Comparison of ENCODE assay signal across 27 cellular contexts in the genomic region with DNA sequence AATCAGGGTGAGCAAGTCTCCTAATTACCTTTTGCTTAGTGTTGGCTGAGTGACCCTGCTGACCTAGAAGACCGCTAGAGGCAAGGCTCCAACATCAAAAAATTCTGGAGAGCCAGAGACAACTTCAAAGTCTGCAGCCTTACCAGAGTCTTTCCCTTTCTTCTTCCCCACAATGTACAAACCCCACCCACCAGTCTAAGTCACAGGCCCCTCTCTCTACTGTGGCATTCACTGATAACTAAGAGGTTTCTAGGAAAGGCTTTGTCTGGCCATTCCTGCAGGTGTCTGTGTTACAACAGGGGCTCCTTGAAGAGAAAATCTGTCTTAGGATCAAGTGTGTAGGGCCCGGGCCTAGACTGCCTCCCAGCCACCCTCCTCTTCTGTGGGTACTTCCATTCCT.
"Had no signal": no experiment of that assay in that cellular context is flagged by ENCODE, and none has a peak within 500 bp of the region (broad histone marks: within the 10 kb centered on the region; RNA-seq: fewer than 3 reads in every experiment).

No MANE protein-coding gene starts in this region.

- ATAC-seq: activated CD8-positive, alpha-beta T cell treated with anti-CD3 and anti-CD28 coated beads for 36 hours; activated T-cell treated with anti-CD3 and anti-CD28 coated beads, Interleukin-2, amount 50 U/mL, for 4 hours; activated T-helper 17 cell treated with anti-CD3 and anti-CD28 coated beads, Interleukin-2, amount 50 U/mL, for 72 hours; esophagus mucosa; WTC11 had no signal

- DNase-seq: activated CD4-positive, alpha-beta T cell treated with anti-CD3 and anti-CD28 coated beads for 1 hour; activated CD4-positive, alpha-beta T cell treated with anti-CD3 and anti-CD28 coated beads for 48 hours; activated CD4-positive, alpha-beta T cell treated with anti-CD3 and anti-CD28 coated beads, Interleukin-2, amount 50 U/mL, for 1 hour; activated CD4-positive, alpha-beta T cell treated with anti-CD3 and anti-CD28 coated beads, Interleukin-2, amount 50 U/mL, for 48 hours; activated CD8-positive, alpha-beta memory T cell treated with anti-CD3 and anti-CD28 coated beads for 24 hours; activated CD8-positive, alpha-beta T cell treated with anti-CD3 and anti-CD28 coated beads for 36 hours; activated effector memory CD4-positive, alpha-beta T cell treated with Interleukin-2 at 50 U/mL for 16 hours; activated gamma-delta T cell treated with Interleukin-2 at 50 U/mL for 16 hours; activated naive CD4-positive, alpha-beta T cell treated with anti-CD3 and anti-CD28 coated beads, Interleukin-2, amount 50 U/mL, for 16 hours; activated naive CD4-positive, alpha-beta T cell treated with Interleukin-2 at 50 U/mL for 16 hours; activated T-cell treated with anti-CD3 and anti-CD28 coated beads, Interleukin-2, amount 50 U/mL, for 4 hours; amniotic stem cell; anterior cingulate cortex; brain microvascular endothelial cell; dorsolateral prefrontal cortex; effector memory CD4-positive, alpha-beta T cell; endodermal cell; head of caudate nucleus; T-helper 2 cell had no signal

- H3K27me3 ChIP-seq: brain microvascular endothelial cell, dorsolateral prefrontal cortex had no signal

- H3K4me1 Mint-ChIP-seq: activated T-helper 17 cell treated with anti-CD3 and anti-CD28 coated beads, Interleukin-2, amount 50 U/mL, for 72 hours; central memory CD8-positive, alpha-beta T cell; endodermal cell had no signal

- H3K4me3 Mint-ChIP-seq: activated CD8-positive, alpha-beta T cell treated with anti-CD3 and anti-CD28 coated beads for 36 hours; activated naive CD8-positive, alpha-beta T cell; activated T-cell treated with anti-CD3 and anti-CD28 coated beads, Interleukin-2, amount 50 U/mL, for 4 hours; activated T-helper 17 cell treated with anti-CD3 and anti-CD28 coated beads, Interleukin-2, amount 50 U/mL, for 72 hours; central memory CD8-positive, alpha-beta T cell; dendritic cell treated with granulocyte-macrophage colony-stimulating factor and Interleukin-4, amounts not matched to agents 40 ng/mL and 50 ng/mL, for 4 days; endodermal cell; WTC11 had no signal

- H3K27me3 Mint-ChIP-seq: activated CD8-positive, alpha-beta T cell treated with anti-CD3 and anti-CD28 coated beads for 36 hours; activated naive CD8-positive, alpha-beta T cell; activated T-helper 17 cell treated with anti-CD3 and anti-CD28 coated beads, Interleukin-2, amount 50 U/mL, for 72 hours; central memory CD8-positive, alpha-beta T cell had no signal

- H3K36me3 Mint-ChIP-seq: activated naive CD8-positive, alpha-beta T cell; WTC11 had no signal

- H3K27ac ChIP-seq: brain microvascular endothelial cell, coronary artery, VCaP had no signal

- H3K4me3 ChIP-seq: coronary artery, dorsolateral prefrontal cortex had no signal

- H3K27ac Mint-ChIP-seq: activated CD8-positive, alpha-beta T cell treated with anti-CD3 and anti-CD28 coated beads for 36 hours; activated naive CD8-positive, alpha-beta T cell; activated T-helper 17 cell treated with anti-CD3 and anti-CD28 coated beads, Interleukin-2, amount 50 U/mL, for 72 hours; dendritic cell treated with granulocyte-macrophage colony-stimulating factor and Interleukin-4, amounts not matched to agents 40 ng/mL and 50 ng/mL, for 4 days; endodermal cell; WTC11 had no signal

- H3K36me3 ChIP-seq: brain microvascular endothelial cell had no signal

- H3K9me3 Mint-ChIP-seq: activated CD8-positive, alpha-beta T cell treated with anti-CD3 and anti-CD28 coated beads for 36 hours; activated T-cell treated with anti-CD3 and anti-CD28 coated beads, Interleukin-2, amount 50 U/mL, for 4 hours; activated T-helper 17 cell treated with anti-CD3 and anti-CD28 coated beads, Interleukin-2, amount 50 U/mL, for 72 hours; central memory CD8-positive, alpha-beta T cell; dendritic cell treated with granulocyte-macrophage colony-stimulating factor and Interleukin-4, amounts not matched to agents 40 ng/mL and 50 ng/mL, for 4 days; endodermal cell; WTC11 had no signal
